1 cellular context compared by ENCODE assay signal in the genomic region with DNA sequence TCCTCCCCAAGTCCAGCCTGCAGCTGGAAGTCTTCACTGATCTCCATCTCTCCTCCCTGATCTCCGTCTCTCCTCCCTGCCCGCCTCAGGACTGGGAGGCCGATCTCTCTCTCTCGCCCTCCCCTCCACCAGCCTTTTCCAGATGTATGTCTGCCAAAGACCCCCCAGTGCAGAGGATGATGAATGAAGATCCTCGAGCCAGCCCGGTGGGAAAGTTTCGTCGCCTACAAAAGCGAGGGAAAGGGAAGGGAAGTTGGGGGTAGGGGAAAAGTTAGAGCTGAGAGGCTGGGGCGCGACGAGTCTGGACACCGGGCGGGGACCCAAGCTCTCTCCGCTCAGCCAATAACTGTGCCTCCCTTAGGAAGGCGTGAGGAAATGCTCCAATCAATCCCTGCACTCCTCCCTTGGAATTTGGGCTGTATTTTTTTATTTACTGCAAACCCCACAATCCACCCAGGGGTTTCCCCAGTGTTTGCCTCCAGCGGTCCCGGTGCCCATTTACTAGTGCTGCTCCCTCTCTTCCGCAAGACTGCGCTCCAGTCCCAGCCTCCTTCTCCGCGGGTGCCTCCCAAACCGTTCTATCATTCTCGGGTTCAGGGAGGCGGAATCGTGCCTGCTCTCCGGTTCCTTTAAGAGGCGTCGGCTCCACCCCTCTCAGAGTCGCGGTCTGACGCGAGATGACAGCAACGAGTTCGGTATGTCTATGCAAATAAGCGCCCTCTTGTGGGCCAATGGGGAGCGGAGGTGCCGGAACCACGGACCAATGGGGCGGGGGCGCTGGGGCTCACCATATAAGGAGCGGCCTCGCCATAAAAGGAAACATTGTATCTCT.
A peak's percentile ranks its signal among the peaks of the same experiment; 100 is the strongest.
TF ChIP-seq lines count a peak whose summit lies in the region.

SRF (plus strand) TSS at position 818 of the 832 bp plus-strand sequence. CDS start 388 bp downstream, outside the sequence.

TF ChIP-seq in GM12878, 131 proteins besides CTCF, POLR2A, EP300 and RAD21 (continued from another document and continues in another):
- TF ChIP-seq TCF12 (IDR thresholded peaks at IDR 0.05; ENCODE audit: low read depth, low read length): no peak
- no peak for TF ChIP-seq YBX1 (IDR thresholded peaks at IDR 0.05)
- TF ChIP-seq, protein P1, sequence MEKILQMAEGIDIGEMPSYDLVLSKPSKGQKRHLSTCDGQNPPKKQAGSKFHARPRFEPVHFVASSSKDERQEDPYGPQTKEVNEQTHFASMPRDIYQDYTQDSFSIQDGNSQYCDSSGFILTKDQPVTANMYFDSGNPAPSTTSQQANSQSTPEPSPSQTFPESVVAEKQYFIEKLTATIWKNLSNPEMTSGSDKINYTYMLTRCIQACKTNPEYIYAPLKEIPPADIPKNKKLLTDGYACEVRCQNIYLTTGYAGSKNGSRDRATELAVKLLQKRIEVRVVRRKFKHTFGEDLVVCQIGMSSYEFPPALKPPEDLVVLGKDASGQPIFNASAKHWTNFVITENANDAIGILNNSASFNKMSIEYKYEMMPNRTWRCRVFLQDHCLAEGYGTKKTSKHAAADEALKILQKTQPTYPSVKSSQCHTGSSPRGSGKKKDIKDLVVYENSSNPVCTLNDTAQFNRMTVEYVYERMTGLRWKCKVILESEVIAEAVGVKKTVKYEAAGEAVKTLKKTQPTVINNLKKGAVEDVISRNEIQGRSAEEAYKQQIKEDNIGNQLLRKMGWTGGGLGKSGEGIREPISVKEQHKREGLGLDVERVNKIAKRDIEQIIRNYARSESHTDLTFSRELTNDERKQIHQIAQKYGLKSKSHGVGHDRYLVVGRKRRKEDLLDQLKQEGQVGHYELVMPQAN (conservative IDR thresholded peaks at IDR 0.05): 0 out of 2 replicates have a peak, but pooled peaks have one; percentile 21
- no peak for TF ChIP-seq ZZZ3 (IDR thresholded peaks at IDR 0.05; ENCODE audit: control insufficient read depth, insufficient read length, low read depth)
- no peak for TF ChIP-seq CHD1 (IDR thresholded peaks at IDR 0.05; ENCODE audit: low read depth, low read length)
- TF ChIP-seq ZNF217 (IDR thresholded peaks at IDR 0.05): no peak
- TF ChIP-seq BCL11A (IDR thresholded peaks at IDR 0.05; ENCODE audit: low read depth, low read length): no peak
- TF ChIP-seq NBN (IDR thresholded peaks at IDR 0.05): peak; percentile 59
- TF ChIP-seq HDGF (IDR thresholded peaks at IDR 0.05): peak; percentile 60; the same call in 1 of the 2 replicates
- TF ChIP-seq SIX5 (IDR thresholded peaks at IDR 0.05; ENCODE audit: low read depth, low read length, severe bottlenecking): no peak
- no peak for TF ChIP-seq TCF3 (IDR thresholded peaks at IDR 0.05; ENCODE audit: borderline replicate concordance, insufficient read depth, low read depth, low read length)
- TF ChIP-seq, protein P2, sequence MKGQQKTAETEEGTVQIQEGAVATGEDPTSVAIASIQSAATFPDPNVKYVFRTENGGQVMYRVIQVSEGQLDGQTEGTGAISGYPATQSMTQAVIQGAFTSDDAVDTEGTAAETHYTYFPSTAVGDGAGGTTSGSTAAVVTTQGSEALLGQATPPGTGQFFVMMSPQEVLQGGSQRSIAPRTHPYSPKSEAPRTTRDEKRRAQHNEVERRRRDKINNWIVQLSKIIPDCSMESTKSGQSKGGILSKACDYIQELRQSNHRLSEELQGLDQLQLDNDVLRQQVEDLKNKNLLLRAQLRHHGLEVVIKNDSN (IDR thresholded peaks at IDR 0.05; ENCODE audit: borderline replicate concordance, extremely low read length, insufficient read depth, low read depth, low read length): no peak
- TF ChIP-seq POLR2AphosphoS2 (IDR thresholded peaks at IDR 0.05; ENCODE audit: low read depth, low read length): peak; percentile 41; the same call in 1 of the 2 replicates
- peak; percentile 86 for TF ChIP-seq PML (IDR thresholded peaks at IDR 0.05; ENCODE audit: low read length)
- TF ChIP-seq, protein P3, sequence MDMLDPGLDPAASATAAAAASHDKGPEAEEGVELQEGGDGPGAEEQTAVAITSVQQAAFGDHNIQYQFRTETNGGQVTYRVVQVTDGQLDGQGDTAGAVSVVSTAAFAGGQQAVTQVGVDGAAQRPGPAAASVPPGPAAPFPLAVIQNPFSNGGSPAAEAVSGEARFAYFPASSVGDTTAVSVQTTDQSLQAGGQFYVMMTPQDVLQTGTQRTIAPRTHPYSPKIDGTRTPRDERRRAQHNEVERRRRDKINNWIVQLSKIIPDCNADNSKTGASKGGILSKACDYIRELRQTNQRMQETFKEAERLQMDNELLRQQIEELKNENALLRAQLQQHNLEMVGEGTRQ (IDR thresholded peaks at IDR 0.05; ENCODE audit: borderline replicate concordance, low read depth, low read length): no peak
- TF ChIP-seq CREB1 (IDR thresholded peaks at IDR 0.05; ENCODE audit: low read depth): peak; percentile 93
- TF ChIP-seq MEF2A (IDR thresholded peaks at IDR 0.05; ENCODE audit: insufficient read depth, low read depth, low read length): peak; percentile 65
- no peak for TF ChIP-seq CBFB (IDR thresholded peaks at IDR 0.05; ENCODE audit: low read depth)
- peak; percentile 35 to 45; a peak in 2 of 4 replicates for TF ChIP-seq IKZF2 (IDR thresholded peaks at IDR 0.05)
- TF ChIP-seq, protein P4, sequence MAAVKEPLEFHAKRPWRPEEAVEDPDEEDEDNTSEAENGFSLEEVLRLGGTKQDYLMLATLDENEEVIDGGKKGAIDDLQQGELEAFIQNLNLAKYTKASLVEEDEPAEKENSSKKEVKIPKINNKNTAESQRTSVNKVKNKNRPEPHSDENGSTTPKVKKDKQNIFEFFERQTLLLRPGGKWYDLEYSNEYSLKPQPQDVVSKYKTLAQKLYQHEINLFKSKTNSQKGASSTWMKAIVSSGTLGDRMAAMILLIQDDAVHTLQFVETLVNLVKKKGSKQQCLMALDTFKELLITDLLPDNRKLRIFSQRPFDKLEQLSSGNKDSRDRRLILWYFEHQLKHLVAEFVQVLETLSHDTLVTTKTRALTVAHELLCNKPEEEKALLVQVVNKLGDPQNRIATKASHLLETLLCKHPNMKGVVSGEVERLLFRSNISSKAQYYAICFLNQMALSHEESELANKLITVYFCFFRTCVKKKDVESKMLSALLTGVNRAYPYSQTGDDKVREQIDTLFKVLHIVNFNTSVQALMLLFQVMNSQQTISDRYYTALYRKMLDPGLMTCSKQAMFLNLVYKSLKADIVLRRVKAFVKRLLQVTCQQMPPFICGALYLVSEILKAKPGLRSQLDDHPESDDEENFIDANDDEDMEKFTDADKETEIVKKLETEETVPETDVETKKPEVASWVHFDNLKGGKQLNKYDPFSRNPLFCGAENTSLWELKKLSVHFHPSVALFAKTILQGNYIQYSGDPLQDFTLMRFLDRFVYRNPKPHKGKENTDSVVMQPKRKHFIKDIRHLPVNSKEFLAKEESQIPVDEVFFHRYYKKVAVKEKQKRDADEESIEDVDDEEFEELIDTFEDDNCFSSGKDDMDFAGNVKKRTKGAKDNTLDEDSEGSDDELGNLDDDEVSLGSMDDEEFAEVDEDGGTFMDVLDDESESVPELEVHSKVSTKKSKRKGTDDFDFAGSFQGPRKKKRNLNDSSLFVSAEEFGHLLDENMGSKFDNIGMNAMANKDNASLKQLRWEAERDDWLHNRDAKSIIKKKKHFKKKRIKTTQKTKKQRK (IDR thresholded peaks at IDR 0.05; ENCODE audit: low read depth, low read length): no peak
- peak; percentile 68; the same call in 1 of the 2 replicates for TF ChIP-seq SMAD5 (IDR thresholded peaks at IDR 0.05; ENCODE audit: low read depth)
- TF ChIP-seq REST (IDR thresholded peaks at IDR 0.05; ENCODE audit: low read depth, low read length): no peak
- TF ChIP-seq, protein P5, sequence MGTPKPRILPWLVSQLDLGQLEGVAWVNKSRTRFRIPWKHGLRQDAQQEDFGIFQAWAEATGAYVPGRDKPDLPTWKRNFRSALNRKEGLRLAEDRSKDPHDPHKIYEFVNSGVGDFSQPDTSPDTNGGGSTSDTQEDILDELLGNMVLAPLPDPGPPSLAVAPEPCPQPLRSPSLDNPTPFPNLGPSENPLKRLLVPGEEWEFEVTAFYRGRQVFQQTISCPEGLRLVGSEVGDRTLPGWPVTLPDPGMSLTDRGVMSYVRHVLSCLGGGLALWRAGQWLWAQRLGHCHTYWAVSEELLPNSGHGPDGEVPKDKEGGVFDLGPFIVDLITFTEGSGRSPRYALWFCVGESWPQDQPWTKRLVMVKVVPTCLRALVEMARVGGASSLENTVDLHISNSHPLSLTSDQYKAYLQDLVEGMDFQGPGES (IDR thresholded peaks at IDR 0.05): peak; percentile 59
- TF ChIP-seq HCFC1 (IDR thresholded peaks at IDR 0.05; ENCODE audit: low read length): no peak
- no peak for TF ChIP-seq DPF2 (IDR thresholded peaks at IDR 0.05)
- no peak for TF ChIP-seq ZNF592 (IDR thresholded peaks at IDR 0.05)
- TF ChIP-seq, protein P6, sequence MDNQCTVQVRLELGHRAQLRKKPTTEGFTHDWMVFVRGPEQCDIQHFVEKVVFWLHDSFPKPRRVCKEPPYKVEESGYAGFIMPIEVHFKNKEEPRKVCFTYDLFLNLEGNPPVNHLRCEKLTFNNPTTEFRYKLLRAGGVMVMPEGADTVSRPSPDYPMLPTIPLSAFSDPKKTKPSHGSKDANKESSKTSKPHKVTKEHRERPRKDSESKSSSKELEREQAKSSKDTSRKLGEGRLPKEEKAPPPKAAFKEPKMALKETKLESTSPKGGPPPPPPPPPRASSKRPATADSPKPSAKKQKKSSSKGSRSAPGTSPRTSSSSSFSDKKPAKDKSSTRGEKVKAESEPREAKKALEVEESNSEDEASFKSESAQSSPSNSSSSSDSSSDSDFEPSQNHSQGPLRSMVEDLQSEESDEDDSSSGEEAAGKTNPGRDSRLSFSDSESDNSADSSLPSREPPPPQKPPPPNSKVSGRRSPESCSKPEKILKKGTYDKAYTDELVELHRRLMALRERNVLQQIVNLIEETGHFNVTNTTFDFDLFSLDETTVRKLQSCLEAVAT (IDR thresholded peaks at IDR 0.05): peak; percentile 84
- no peak for TF ChIP-seq EZH2 (IDR thresholded peaks at IDR 0.05; ENCODE audit: borderline replicate concordance, control insufficient read depth, low read depth, low read length)
- TF ChIP-seq EGR1 (IDR thresholded peaks at IDR 0.05; ENCODE audit: borderline replicate concordance in 1 of 2, low read depth in 2 of 2, low read length in 2 of 2): no peak
- peak; percentile 67; the same call in 1 of the 2 replicates for TF ChIP-seq ATF7 (IDR thresholded peaks at IDR 0.05; ENCODE audit: low read depth)
- TF ChIP-seq RUNX3 (IDR thresholded peaks at IDR 0.05; ENCODE audit: low read length): peak; percentile 32; the same call in 1 of the 2 replicates
- TF ChIP-seq NRF1 (conservative IDR thresholded peaks at IDR 0.05; ENCODE audit: low read depth, low read length): no peak
- TF ChIP-seq TARDBP (IDR thresholded peaks at IDR 0.05; ENCODE audit: borderline replicate concordance): no peak
- no peak for TF ChIP-seq CBX3 (IDR thresholded peaks at IDR 0.05; ENCODE audit: borderline replicate concordance, low read depth)
- 0 out of 2 replicates have a peak, but pooled peaks have one; percentile 12 for TF ChIP-seq IRF4 (IDR thresholded peaks at IDR 0.05; ENCODE audit: low read depth, low read length)
- TF ChIP-seq SREBF2 (IDR thresholded peaks at IDR 0.05; ENCODE audit: low read length): no peak
- no peak for TF ChIP-seq SREBF1 (IDR thresholded peaks at IDR 0.05; ENCODE audit: low read length)
- TF ChIP-seq SMC3 (IDR thresholded peaks at IDR 0.05; ENCODE audit: borderline replicate concordance, low read length): no peak
- no peak for TF ChIP-seq ZNF24 (IDR thresholded peaks at IDR 0.05)
- TF ChIP-seq CBX5 (IDR thresholded peaks at IDR 0.05; ENCODE audit: low read depth): no peak
- peak; percentile 48; the same call in 1 of the 2 replicates for TF ChIP-seq CREM (IDR thresholded peaks at IDR 0.05; ENCODE audit: low read depth)
